In the genomic region with DNA sequence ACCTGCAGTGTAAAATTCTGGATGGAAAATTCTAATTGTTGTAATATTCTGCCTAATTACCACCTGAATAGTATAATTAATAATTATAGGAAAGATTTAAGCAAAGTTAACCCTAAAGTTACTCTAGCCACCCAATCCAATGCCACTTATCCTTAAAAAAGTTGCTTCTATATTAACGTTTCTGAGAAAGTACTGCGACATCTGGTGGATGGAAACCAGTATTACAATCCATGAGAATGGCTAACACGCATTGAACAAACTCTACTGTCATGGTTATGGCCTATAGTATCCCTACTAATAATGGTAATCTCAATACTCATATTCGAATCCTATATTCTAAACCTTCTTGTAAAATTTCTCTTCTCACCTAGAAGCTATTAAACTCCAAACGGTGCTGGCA, we compare ENCODE assay signal across 9 cellular contexts.
DNase-seq lines count a peak whose midpoint lies in the region; ATAC-seq and TF ChIP-seq lines count a peak whose summit lies in the region.
"Had no signal": no experiment of that assay in that cellular context is flagged by ENCODE, and none has a peak within 500 bp of the region (broad histone marks: within the 10 kb centered on the region; RNA-seq: fewer than 3 reads in every experiment).

No MANE protein-coding gene starts in this region.

- POLR2A ChIA-PET in CD4-positive, alpha-beta T cell (lab: Charles Lee) = no interaction called here

- no peak overlapping the region for H3K4me3 ChIP-seq in GM23248
- H3K4me3 ChIP-seq in iPS DF 6.9 (ENCODE audit: low read length) = no peak overlapping the region
- H3K4me3 ChIP-seq in vagina = no peak overlapping the region

- H3F3A ChIP-seq in GM23248 (ENCODE audit: insufficient read depth) = no peaks in the 10 kb centered on the region

- H3K27me3 ChIP-seq in CD4-positive, alpha-beta T cell (ENCODE audit: control insufficient read depth, insufficient read depth, low read length) = no peaks in the 10 kb centered on the region
- H3K27me3 ChIP-seq in GM23248 (replicated peaks; ENCODE audit: insufficient read depth) (no peaks in the 10 kb centered on the region), iPS DF 6.9 (ENCODE audit: control insufficient read depth, insufficient read depth, low read length) (no peaks in the 10 kb centered on the region), vagina (no peaks in the 10 kb centered on the region)

- TF ChIP-seq POLR2A in vagina (IDR thresholded peaks at IDR 0.05) = no peak

- no peak overlapping the region for H3K4me2 ChIP-seq in GM23248 (ENCODE audit: unreplicated experiment)

- no peak for ATAC-seq in CD4-positive, alpha-beta T cell (ENCODE audit: poor library complexity)

- no peak overlapping the region for H3K27ac ChIP-seq in CD4-positive, alpha-beta T cell (ENCODE audit: low read depth, low read length)
- H3K27ac ChIP-seq in GM23248 (no peak overlapping the region), iPS DF 6.9 (ENCODE audit: low read length) (no peak overlapping the region), vagina (no peak overlapping the region)

- H3K36me3 Mint-ChIP-seq in CD4-positive, alpha-beta T cell (ENCODE audit: low read depth) = no peaks in the 10 kb centered on the region

- in situ Hi-C loops in GM23248 (cut with MboI) = no loop called here

- peak; percentile 10 for TF ChIP-seq CTCF in CD4-positive, alpha-beta T cell (IDR thresholded peaks at IDR 0.05)
- no peak for TF ChIP-seq CTCF in vagina (IDR thresholded peaks at IDR 0.05)

- CTCF ChIA-PET in CD4-positive, alpha-beta T cell (lab: Charles Lee) = no interaction called here

- no peaks in the 10 kb centered on the region for H3K9me2 ChIP-seq in GM23248 (ENCODE audit: insufficient read depth)

- H3K9me3 Mint-ChIP-seq in CD4-positive, alpha-beta T cell = peaks cover 9% of the 10 kb centered on the region

- H3K9ac ChIP-seq in GM23248 = no peak overlapping the region

- H3K4me1 Mint-ChIP-seq in CD4-positive, alpha-beta T cell (ENCODE audit: low read depth) = no peaks in the 10 kb centered on the region

- no peaks in the 10 kb centered on the region for H3K9me3 ChIP-seq in CD4-positive, alpha-beta T cell (ENCODE audit: control insufficient read depth, low read length)
- H3K9me3 ChIP-seq in GM23248 (ENCODE audit: low read depth) (no peaks in the 10 kb centered on the region), iPS DF 6.9 (ENCODE audit: control insufficient read depth, insufficient read depth, low read length) (no peaks in the 10 kb centered on the region), vagina (no peaks in the 10 kb centered on the region)

- 9 to 12% methylated on average over 5 of the region's 5 CpGs for WGBS in GM23248 (ENCODE audit: low coverage in 1 of 2, low lambda C conversion rate in 2 of 2, missing lambda C conversion rate in 2 of 2), 2 experiments
- 70% methylated on average over 2 of the region's 5 CpGs for WGBS in iPS DF 6.9 (ENCODE audit: insufficient coverage, insufficient read length)

- H3K4me1 ChIP-seq in GM23248 (ENCODE audit: insufficient read depth) = no peaks in the 10 kb centered on the region
- H3K4me1 ChIP-seq in iPS DF 6.9 (ENCODE audit: control insufficient read depth, insufficient read depth, low read length) = no peaks in the 10 kb centered on the region
- no peaks in the 10 kb centered on the region for H3K4me1 ChIP-seq in vagina

- DNase-seq in CD4-positive, alpha-beta T cell = no peak
- DNase-seq in GM23248 = peak; percentile 4
- peak; percentile 11 for DNase-seq in RPMI8226
- peak; percentile 11 for DNase-seq in iPS DF 6.9 (ENCODE audit: low read depth, low spot score)
- no peak for DNase-seq in NCI-H187 treated with DMSO at 0.1 percent for 48 hours (lab: John Stamatoyannopoulos, UW)
- no peak for DNase-seq in vagina (ENCODE audit: extremely low spot score in 2 of 2)
- no peak for DNase-seq in activated CD4-positive, alpha-beta T cell treated with anti-CD3 and anti-CD28 coated beads, Interleukin-2, amount 50 U/mL, for 1 hour
- no peak for DNase-seq in Ammon's horn (ENCODE audit: low spot score)
- DNase-seq: SW 1271 had no signal

- no peak overlapping the region for H3K4me3 Mint-ChIP-seq in CD4-positive, alpha-beta T cell

- H2AFZ ChIP-seq in GM23248 = no peak overlapping the region

- no peaks in the 10 kb centered on the region for H4K20me1 ChIP-seq in GM23248 (ENCODE audit: insufficient read depth)

- H3K79me2 ChIP-seq in GM23248 (ENCODE audit: insufficient read depth) = no peaks in the 10 kb centered on the region

- H3K27ac Mint-ChIP-seq in CD4-positive, alpha-beta T cell = no peak overlapping the region

- intact Hi-C loops in CD4-positive, alpha-beta T cell (cut with DNase I, micrococcal nuclease) = no loop called here
- intact Hi-C loops in vagina (cut with DNase I) = no loop called here

- H3K27me3 Mint-ChIP-seq in CD4-positive, alpha-beta T cell = no peaks in the 10 kb centered on the region

- H3K36me3 ChIP-seq in GM23248 (ENCODE audit: low read depth) = no peaks in the 10 kb centered on the region
- no peaks in the 10 kb centered on the region for H3K36me3 ChIP-seq in iPS DF 6.9 (ENCODE audit: control insufficient read depth, insufficient read depth, low read length)
- H3K36me3 ChIP-seq in vagina = no peaks in the 10 kb centered on the region

Comparison
In these comparisons a context has a peak if more than half of its experiments do, and no peak if none do; other contexts are left out.
1. DNase-seq: peak in GM23248 (single experiment), RPMI8226 (single experiment) and iPS DF 6.9 (single experiment); none in CD4-positive, alpha-beta T cell (0 of 10), NCI-H187 treated with DMSO at 0.1 percent for 48 hours (single experiment), vagina (0 of 2), activated CD4-positive, alpha-beta T cell treated with anti-CD3 and anti-CD28 coated beads, Interleukin-2, amount 50 U/mL, for 1 hour (single experiment) and Ammon's horn (single experiment).